Comparison of ENCODE assay signal across 1 cellular context in the genomic region with DNA sequence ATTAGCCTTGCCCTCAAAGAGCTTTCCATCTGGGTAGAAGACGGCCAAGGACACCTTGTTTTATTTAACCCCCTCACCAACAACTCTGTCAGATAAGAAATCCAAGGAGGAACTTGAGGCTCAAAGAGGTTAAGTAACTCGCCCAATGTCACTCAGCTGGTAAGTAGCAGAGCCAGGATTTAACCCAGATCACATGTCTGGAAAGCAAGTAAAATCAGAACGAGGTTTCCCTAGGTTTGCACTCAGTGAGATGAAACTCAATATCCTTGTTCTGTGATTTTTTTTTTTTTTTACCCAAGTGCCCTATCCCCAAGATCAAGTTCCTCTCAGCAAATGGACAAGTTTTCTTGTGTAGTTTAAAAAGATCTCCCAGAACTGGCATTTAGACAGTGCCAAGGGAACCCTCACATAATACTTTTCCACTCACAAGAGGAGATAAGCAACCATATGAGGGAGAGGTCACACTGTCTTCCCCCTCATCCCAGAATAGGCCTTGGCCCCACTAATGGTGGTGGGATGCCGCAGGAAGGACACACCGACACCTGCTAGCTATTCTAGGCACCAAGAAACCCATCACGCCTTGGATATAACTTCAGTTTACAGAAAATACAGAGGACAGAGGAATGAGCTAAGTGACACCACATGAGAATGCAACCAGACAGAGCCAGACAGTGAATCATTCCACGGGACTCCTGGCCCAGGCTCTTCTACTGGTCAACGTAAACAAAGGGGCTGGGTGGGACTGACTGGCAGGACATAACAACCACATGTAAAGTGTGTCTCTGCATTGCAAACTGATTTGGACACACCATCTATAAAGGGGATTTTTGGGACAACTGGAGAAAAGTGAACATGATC.
TF ChIP-seq lines count a peak whose summit lies in the region.

No MANE protein-coding gene starts in this region.

TF ChIP-seq in endothelial cell of umbilical vein, 7 proteins besides CTCF, POLR2A, EP300 and RAD21:
- TF ChIP-seq EZH2 (IDR thresholded peaks at IDR 0.05; ENCODE audit: borderline replicate concordance, low read depth, low read length, severe bottlenecking) (no peak), POLR2AphosphoS5 (IDR thresholded peaks at IDR 0.05; ENCODE audit: insufficient read depth, low read depth, low read length) (no peak), GATA2 (IDR thresholded peaks at IDR 0.05; ENCODE audit: insufficient read depth, insufficient read length, low read depth, low read length) (no peak), FOS (IDR thresholded peaks at IDR 0.05; ENCODE audit: borderline replicate concordance, insufficient read depth, low read length) (no peak)
